ENCODE assay signal across 15 cellular contexts in genomic region chr5:137487600-137487999, GRCh38. TPM values are rescaled to one million over a fixed set of nuclear protein-coding genes. Genes with fewer than 3 reads are reported as not detected.
DNase-seq lines count a peak whose midpoint lies in the region; ATAC-seq and TF ChIP-seq lines count a peak whose summit lies in the region.
"Had no signal": no experiment of that assay in that cellular context is flagged by ENCODE, and none has a peak within 500 bp of the region (broad histone marks: within the 10 kb centered on the region; RNA-seq: fewer than 3 reads in every experiment).

No MANE protein-coding gene starts in this region.

- H3K36me3 ChIP-seq in BJ (ENCODE audit: control insufficient read depth, insufficient read depth, low read length), result no peaks in the 10 kb centered on the region
- peaks cover 7% of the 10 kb centered on the region for H3K36me3 ChIP-seq in adipocyte (ENCODE audit: control insufficient read depth, insufficient read depth, low read length, severe bottlenecking)
- no peaks in the 10 kb centered on the region for H3K36me3 ChIP-seq in gastroesophageal sphincter
- H3K36me3 ChIP-seq: adrenal gland; BLaER1 treated with 17β-estradiol and CSF1 and Interleukin-3, amounts not matched to agents 10 nM and 100 nM had no signal

- H3K9me3 ChIP-seq in adipocyte (ENCODE audit: control insufficient read depth, low read length) (no peaks in the 10 kb centered on the region), gastroesophageal sphincter (no peaks in the 10 kb centered on the region)
- H3K9me3 ChIP-seq: adrenal gland; BLaER1 treated with 17β-estradiol and CSF1 and Interleukin-3, amounts not matched to agents 10 nM and 100 nM had no signal

- H3K4me3 ChIP-seq in BJ (ENCODE audit: low read depth, low read length), result no peak overlapping the region
- no peak overlapping the region for H3K4me3 ChIP-seq in adipocyte (ENCODE audit: low read length)
- no peak overlapping the region for H3K4me3 ChIP-seq in gastroesophageal sphincter
- H3K4me3 ChIP-seq: adrenal gland; BLaER1 treated with 17β-estradiol and CSF1 and Interleukin-3, amounts not matched to agents 10 nM and 100 nM had no signal

- H3K27me3 Mint-ChIP-seq in activated CD4-positive, alpha-beta T cell treated with anti-CD3 and anti-CD28 coated beads for 36 hours, result peaks cover 6% of the 10 kb centered on the region
- H3K27me3 Mint-ChIP-seq in activated CD8-positive, alpha-beta T cell treated with anti-CD3 and anti-CD28 coated beads, Interleukin-2, amount 10 ng/mL, durations not matched to agents 7 days and 5 days (ENCODE audit: low read depth), result no peaks in the 10 kb centered on the region

- no peak for TF ChIP-seq POLR2A in gastroesophageal sphincter (IDR thresholded peaks at IDR 0.05)

- no peak for TF ChIP-seq CTCF in BJ (IDR thresholded peaks at IDR 0.05; ENCODE audit: insufficient read depth, low read depth, low read length)
- no peak for TF ChIP-seq CTCF in gastroesophageal sphincter (IDR thresholded peaks at IDR 0.05)
- no peak for TF ChIP-seq CTCF in foreskin keratinocyte (conservative IDR thresholded peaks at IDR 0.05)

- no peaks in the 10 kb centered on the region for H3K9me3 Mint-ChIP-seq in activated CD4-positive, alpha-beta T cell treated with anti-CD3 and anti-CD28 coated beads for 36 hours (ENCODE audit: low read depth)
- no peaks in the 10 kb centered on the region for H3K9me3 Mint-ChIP-seq in activated CD8-positive, alpha-beta T cell treated with anti-CD3 and anti-CD28 coated beads, Interleukin-2, amount 10 ng/mL, durations not matched to agents 7 days and 5 days (ENCODE audit: insufficient read depth)

- no peaks in the 10 kb centered on the region for H3K27me3 ChIP-seq in BJ (ENCODE audit: control insufficient read depth, insufficient read depth, low read length)
- H3K27me3 ChIP-seq in adipocyte (replicated peaks; ENCODE audit: control insufficient read depth, insufficient read depth, low read length), result no peaks in the 10 kb centered on the region
- no peaks in the 10 kb centered on the region for H3K27me3 ChIP-seq in gastroesophageal sphincter
- no peaks in the 10 kb centered on the region for H3K27me3 ChIP-seq in foreskin keratinocyte
- H3K27me3 ChIP-seq: adrenal gland; BLaER1 treated with 17β-estradiol and CSF1 and Interleukin-3, amounts not matched to agents 10 nM and 100 nM had no signal

- ATAC-seq in gastroesophageal sphincter (peak; percentile 78), foreskin keratinocyte (no peak)
- ATAC-seq in activated CD4-positive, alpha-beta T cell treated with anti-CD3 and anti-CD28 coated beads for 36 hours, result no peak
- ATAC-seq in activated CD8-positive, alpha-beta T cell treated with anti-CD3 and anti-CD28 coated beads, Interleukin-2, amount 10 ng/mL, durations not matched to agents 7 days and 5 days, result no peak

- H3K4me3 Mint-ChIP-seq in activated CD4-positive, alpha-beta T cell treated with anti-CD3 and anti-CD28 coated beads for 36 hours, result no peak overlapping the region
- no peak overlapping the region for H3K4me3 Mint-ChIP-seq in activated CD8-positive, alpha-beta T cell treated with anti-CD3 and anti-CD28 coated beads, Interleukin-2, amount 10 ng/mL, durations not matched to agents 7 days and 5 days
- H3K4me3 Mint-ChIP-seq: naive B cell had no signal

- no peaks in the 10 kb centered on the region for H3K4me1 Mint-ChIP-seq in activated CD4-positive, alpha-beta T cell treated with anti-CD3 and anti-CD28 coated beads for 36 hours
- H3K4me1 Mint-ChIP-seq in activated CD8-positive, alpha-beta T cell treated with anti-CD3 and anti-CD28 coated beads, Interleukin-2, amount 10 ng/mL, durations not matched to agents 7 days and 5 days (ENCODE audit: low read depth), result no peaks in the 10 kb centered on the region
- H3K4me1 Mint-ChIP-seq: naive B cell had no signal

- POLR2A ChIA-PET in BJ (lab: Charles Lee), result no interaction called here
- POLR2A ChIA-PET in activated CD4-positive, alpha-beta T cell treated with anti-CD3 and anti-CD28 coated beads for 36 hours (lab: Charles Lee), result no interaction called here
- POLR2A ChIA-PET in activated CD8-positive, alpha-beta T cell treated with anti-CD3 and anti-CD28 coated beads, Interleukin-2, amount 10 ng/mL, durations not matched to agents 7 days and 5 days (lab: Charles Lee), result no interaction called here

- CTCF ChIA-PET in BJ (lab: Yijun Ruan, JAX), result interaction anchor here (0.8 kb wide), 1 partner anchor 279 kb away, joined by 3 read pairs; no protein-coding TSS in a partner anchor
- CTCF ChIA-PET in activated CD4-positive, alpha-beta T cell treated with anti-CD3 and anti-CD28 coated beads for 36 hours (lab: Charles Lee), result no interaction called here
- CTCF ChIA-PET in activated CD8-positive, alpha-beta T cell treated with anti-CD3 and anti-CD28 coated beads, Interleukin-2, amount 10 ng/mL, durations not matched to agents 7 days and 5 days (lab: Charles Lee), result no interaction called here

- intact Hi-C loops in activated CD4-positive, alpha-beta T cell treated with anti-CD3 and anti-CD28 coated beads for 36 hours (cut with DNase I, micrococcal nuclease), result no loop called here

- DNase-seq in BJ (ENCODE audit: low read depth), result peak; percentile 37
- peak; percentile 63 for DNase-seq in adipocyte (ENCODE audit: low read depth)
- peak; percentile 66 for DNase-seq in pulmonary artery endothelial cell (ENCODE audit: low read depth, low spot score)
- no peak for DNase-seq in activated CD4-positive, alpha-beta T cell treated with anti-CD3 and anti-CD28 coated beads for 36 hours
- no peak for DNase-seq in foreskin keratinocyte
- DNase-seq in mucosa of gallbladder (ENCODE audit: low spot score), result no peak
- no peak for DNase-seq in activated CD8-positive, alpha-beta T cell treated with anti-CD3 and anti-CD28 coated beads, Interleukin-2, amount 10 ng/mL, durations not matched to agents 7 days and 5 days
- DNase-seq: activated CD8-positive, alpha-beta memory T cell treated with anti-CD3 and anti-CD28 coated beads, Interleukin-2, amount 50 U/mL, for 4 hours; GF-D8; naive B cell; NCI-H446 treated with DMSO at 0.1 percent for 48 hours had no signal

- no peak overlapping the region for H3K27ac Mint-ChIP-seq in activated CD4-positive, alpha-beta T cell treated with anti-CD3 and anti-CD28 coated beads for 36 hours
- no peak overlapping the region for H3K27ac Mint-ChIP-seq in activated CD8-positive, alpha-beta T cell treated with anti-CD3 and anti-CD28 coated beads, Interleukin-2, amount 10 ng/mL, durations not matched to agents 7 days and 5 days
- H3K27ac Mint-ChIP-seq: naive B cell had no signal

- H3K36me3 Mint-ChIP-seq in activated CD4-positive, alpha-beta T cell treated with anti-CD3 and anti-CD28 coated beads for 36 hours (ENCODE audit: low read depth), result no peaks in the 10 kb centered on the region
- H3K36me3 Mint-ChIP-seq in activated CD8-positive, alpha-beta T cell treated with anti-CD3 and anti-CD28 coated beads, Interleukin-2, amount 10 ng/mL, durations not matched to agents 7 days and 5 days (ENCODE audit: low read depth), result no peaks in the 10 kb centered on the region
- H3K36me3 Mint-ChIP-seq: naive B cell had no signal

- H3K4me1 ChIP-seq in adipocyte (ENCODE audit: control insufficient read depth, insufficient read depth, low read length), result peaks cover 29% of the 10 kb centered on the region
- no peaks in the 10 kb centered on the region for H3K4me1 ChIP-seq in gastroesophageal sphincter
- no peaks in the 10 kb centered on the region for H3K4me1 ChIP-seq in foreskin keratinocyte
- H3K4me1 ChIP-seq: adrenal gland; BLaER1 treated with 17β-estradiol and CSF1 and Interleukin-3, amounts not matched to agents 10 nM and 100 nM had no signal

- peak overlapping the region; percentile 52 for H3K9ac ChIP-seq in adipocyte (ENCODE audit: low read length)
- H3K9ac ChIP-seq: BLaER1 treated with 17β-estradiol and CSF1 and Interleukin-3, amounts not matched to agents 10 nM and 100 nM had no signal

- whole genome bisulfite sequencing in gastroesophageal sphincter (ENCODE audit: low coverage in 1 of 2), 2 donors, result 86 to 100% methylated on average over 1 of the region's 1 CpG

- TF ChIP-seq EP300 in gastroesophageal sphincter (IDR thresholded peaks at IDR 0.05), result no peak

- H3K27ac ChIP-seq in gastroesophageal sphincter, result peak overlapping the region in 1 of 4 donors; percentile 7
- H3K27ac ChIP-seq in foreskin keratinocyte, result no peak overlapping the region
- H3K27ac ChIP-seq: adrenal gland; BLaER1 treated with 17β-estradiol and CSF1 and Interleukin-3, amounts not matched to agents 10 nM and 100 nM; RWPE1 had no signal

RNA-seq across cellular contexts. Expression of gene SPOCK1, which starts 11.5 kb away (rescaled TPM):
- polyA plus RNA-seq in BJ (2011; rRNA removed), result 293 and 304 TPM in 2 replicates
- polyA minus RNA-seq in BJ (2011; rRNA and poly(A)+ RNA removed), result 139 and 178 TPM in 2 replicates
- 10 to 100 TPM; 46.5 to 52.7 (median 51.4) TPM for total RNA-seq in gastroesophageal sphincter
- 70.3 and 324 TPM in 2 replicates for total RNA-seq in pulmonary artery endothelial cell
- total RNA-seq in activated CD4-positive, alpha-beta T cell treated with anti-CD3 and anti-CD28 coated beads for 36 hours, result not detected
- 0.53 and 1.3 TPM in 2 replicates for total RNA-seq in foreskin keratinocyte
- polyA plus RNA-seq in foreskin keratinocyte, result 0.10 and 0.27 TPM in 2 replicates
- 13.6 TPM for total RNA-seq in mucosa of gallbladder
- not detected for total RNA-seq in activated CD8-positive, alpha-beta T cell treated with anti-CD3 and anti-CD28 coated beads, Interleukin-2, amount 10 ng/mL, durations not matched to agents 7 days and 5 days

Comparison
In these comparisons a context has a peak if more than half of its experiments do, and no peak if none do; other contexts are left out.
1. DNase-seq: peak in BJ (single experiment), adipocyte (single experiment) and pulmonary artery endothelial cell (single experiment); none in activated CD4-positive, alpha-beta T cell treated with anti-CD3 and anti-CD28 coated beads for 36 hours (single experiment), foreskin keratinocyte (0 of 2), mucosa of gallbladder (single experiment) and activated CD8-positive, alpha-beta T cell treated with anti-CD3 and anti-CD28 coated beads, Interleukin-2, amount 10 ng/mL, durations not matched to agents 7 days and 5 days (single experiment).